ENCODE assay signal across 19 cellular contexts in the genomic region with DNA sequence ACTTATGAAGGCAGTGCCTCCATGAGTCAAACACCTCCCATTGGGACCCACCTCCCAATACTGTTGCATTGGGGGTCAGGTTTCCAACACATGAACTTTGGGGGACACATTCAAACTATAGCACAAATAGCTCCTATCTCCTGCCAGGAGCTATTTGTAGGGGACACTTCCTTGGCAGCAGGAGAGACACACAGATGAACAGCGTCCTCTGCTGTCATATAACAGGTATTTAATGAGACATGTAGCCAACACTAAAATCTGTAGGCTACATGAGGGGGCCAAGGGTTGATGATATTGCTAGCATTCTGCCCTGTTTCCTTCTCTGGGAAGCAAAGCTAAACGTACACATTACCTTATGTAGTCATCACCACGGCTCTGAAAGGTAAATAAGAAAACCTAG. TPM values are rescaled to one million over a fixed set of nuclear protein-coding genes. Genes with fewer than 3 reads are reported as not detected.
DNase-seq lines count a peak whose midpoint lies in the region; ATAC-seq and TF ChIP-seq lines count a peak whose summit lies in the region.
"Had no signal": no experiment of that assay in that cellular context is flagged by ENCODE, and none has a peak within 500 bp of the region (broad histone marks: within the 10 kb centered on the region; RNA-seq: fewer than 3 reads in every experiment).

No MANE protein-coding gene starts in this region.

- no peaks in the 10 kb centered on the region for H3K9me3 Mint-ChIP-seq in WTC11

- CTCF ChIA-PET in WTC11 (lab: Charles Lee): interaction anchor here (0.6 to 6.9 kb wide), 40 partner anchors 9 to 310 kb away, joined by 3 to 105 read pairs (median 4); no protein-coding TSS in a partner anchor

- no peak overlapping the region for H3K4me3 Mint-ChIP-seq in WTC11
- H3K4me3 Mint-ChIP-seq: CD4-positive, alpha-beta T cell had no signal

- ATAC-seq in WTC11: peak; percentile 26
- no peak for ATAC-seq in HG03520 (IDR thresholded peaks at IDR 0.05; ENCODE audit: unreplicated experiment)
- ATAC-seq in GM21825 (IDR thresholded peaks at IDR 0.05; ENCODE audit: unreplicated experiment): no peak

- H3K27me3 ChIP-seq in H7 (ENCODE audit: control insufficient read depth, insufficient read depth, low read length): peaks cover 44% of the 10 kb centered on the region

- no peak overlapping the region for H3K27ac Mint-ChIP-seq in WTC11
- H3K27ac Mint-ChIP-seq: CD4-positive, alpha-beta T cell had no signal

- peak; percentile 58 for TF ChIP-seq CTCF in WTC11 (IDR thresholded peaks at IDR 0.05)

- peaks cover 2% of the 10 kb centered on the region; the same call in 1 of the 2 replicates for H3K36me3 Mint-ChIP-seq in WTC11

- no peaks in the 10 kb centered on the region for H3K36me3 ChIP-seq in H7 (replicated peaks; ENCODE audit: control insufficient read depth, insufficient read depth, low read length)

- POLR2A ChIA-PET in WTC11 (lab: Charles Lee): no interaction called here

- DNase-seq in NCI-H748 (lab: John Stamatoyannopoulos, UW; ENCODE audit: unreplicated experiment) (peak; percentile 11), NCI-H748 treated with DMSO at 0.1 percent for 48 hours (lab: John Stamatoyannopoulos, UW) (no peak), H7 (peak; percentile 68), WTC11 (ENCODE audit: low spot score) (no peak), iPS-NIHi7 (ENCODE audit: extremely low spot score) (peak; percentile 54), GF-D8 (lab: John Stamatoyannopoulos, UW) (no peak)
- DNase-seq: ACHN; C1 segment of cervical spinal cord; Calu3; CD4-positive, alpha-beta T cell; DMS153; DMS79 treated with DMSO at 0.1 percent for 48 hours; GDM1; GM23248; HCEC 1CT had no signal

- peaks cover 48% of the 10 kb centered on the region for H3K27me3 Mint-ChIP-seq in WTC11 (ENCODE audit: low read depth)

- no peak overlapping the region for H3K4me3 ChIP-seq in H7 (ENCODE audit: insufficient read depth, low read depth, low read length)
- H3K4me3 ChIP-seq: GM23248 had no signal

- H3K4me1 Mint-ChIP-seq in WTC11: peaks cover 12% of the 10 kb centered on the region

TF ChIP-seq in WTC11, 78 proteins besides CTCF, POLR2A, EP300 and RAD21:
- TF ChIP-seq, protein P1, sequence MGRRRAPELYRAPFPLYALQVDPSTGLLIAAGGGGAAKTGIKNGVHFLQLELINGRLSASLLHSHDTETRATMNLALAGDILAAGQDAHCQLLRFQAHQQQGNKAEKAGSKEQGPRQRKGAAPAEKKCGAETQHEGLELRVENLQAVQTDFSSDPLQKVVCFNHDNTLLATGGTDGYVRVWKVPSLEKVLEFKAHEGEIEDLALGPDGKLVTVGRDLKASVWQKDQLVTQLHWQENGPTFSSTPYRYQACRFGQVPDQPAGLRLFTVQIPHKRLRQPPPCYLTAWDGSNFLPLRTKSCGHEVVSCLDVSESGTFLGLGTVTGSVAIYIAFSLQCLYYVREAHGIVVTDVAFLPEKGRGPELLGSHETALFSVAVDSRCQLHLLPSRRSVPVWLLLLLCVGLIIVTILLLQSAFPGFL (CRISPR knock-in tag; IDR thresholded peaks at IDR 0.05; ENCODE audit: borderline replicate concordance): no peak
- TF ChIP-seq, protein P2, sequence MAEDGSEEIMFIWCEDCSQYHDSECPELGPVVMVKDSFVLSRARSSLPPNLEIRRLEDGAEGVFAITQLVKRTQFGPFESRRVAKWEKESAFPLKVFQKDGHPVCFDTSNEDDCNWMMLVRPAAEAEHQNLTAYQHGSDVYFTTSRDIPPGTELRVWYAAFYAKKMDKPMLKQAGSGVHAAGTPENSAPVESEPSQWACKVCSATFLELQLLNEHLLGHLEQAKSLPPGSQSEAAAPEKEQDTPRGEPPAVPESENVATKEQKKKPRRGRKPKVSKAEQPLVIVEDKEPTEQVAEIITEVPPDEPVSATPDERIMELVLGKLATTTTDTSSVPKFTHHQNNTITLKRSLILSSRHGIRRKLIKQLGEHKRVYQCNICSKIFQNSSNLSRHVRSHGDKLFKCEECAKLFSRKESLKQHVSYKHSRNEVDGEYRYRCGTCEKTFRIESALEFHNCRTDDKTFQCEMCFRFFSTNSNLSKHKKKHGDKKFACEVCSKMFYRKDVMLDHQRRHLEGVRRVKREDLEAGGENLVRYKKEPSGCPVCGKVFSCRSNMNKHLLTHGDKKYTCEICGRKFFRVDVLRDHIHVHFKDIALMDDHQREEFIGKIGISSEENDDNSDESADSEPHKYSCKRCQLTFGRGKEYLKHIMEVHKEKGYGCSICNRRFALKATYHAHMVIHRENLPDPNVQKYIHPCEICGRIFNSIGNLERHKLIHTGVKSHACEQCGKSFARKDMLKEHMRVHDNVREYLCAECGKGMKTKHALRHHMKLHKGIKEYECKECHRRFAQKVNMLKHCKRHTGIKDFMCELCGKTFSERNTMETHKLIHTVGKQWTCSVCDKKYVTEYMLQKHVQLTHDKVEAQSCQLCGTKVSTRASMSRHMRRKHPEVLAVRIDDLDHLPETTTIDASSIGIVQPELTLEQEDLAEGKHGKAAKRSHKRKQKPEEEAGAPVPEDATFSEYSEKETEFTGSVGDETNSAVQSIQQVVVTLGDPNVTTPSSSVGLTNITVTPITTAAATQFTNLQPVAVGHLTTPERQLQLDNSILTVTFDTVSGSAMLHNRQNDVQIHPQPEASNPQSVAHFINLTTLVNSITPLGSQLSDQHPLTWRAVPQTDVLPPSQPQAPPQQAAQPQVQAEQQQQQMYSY (CRISPR knock-in tag; IDR thresholded peaks at IDR 0.05): no peak
- TF ChIP-seq, protein P3, sequence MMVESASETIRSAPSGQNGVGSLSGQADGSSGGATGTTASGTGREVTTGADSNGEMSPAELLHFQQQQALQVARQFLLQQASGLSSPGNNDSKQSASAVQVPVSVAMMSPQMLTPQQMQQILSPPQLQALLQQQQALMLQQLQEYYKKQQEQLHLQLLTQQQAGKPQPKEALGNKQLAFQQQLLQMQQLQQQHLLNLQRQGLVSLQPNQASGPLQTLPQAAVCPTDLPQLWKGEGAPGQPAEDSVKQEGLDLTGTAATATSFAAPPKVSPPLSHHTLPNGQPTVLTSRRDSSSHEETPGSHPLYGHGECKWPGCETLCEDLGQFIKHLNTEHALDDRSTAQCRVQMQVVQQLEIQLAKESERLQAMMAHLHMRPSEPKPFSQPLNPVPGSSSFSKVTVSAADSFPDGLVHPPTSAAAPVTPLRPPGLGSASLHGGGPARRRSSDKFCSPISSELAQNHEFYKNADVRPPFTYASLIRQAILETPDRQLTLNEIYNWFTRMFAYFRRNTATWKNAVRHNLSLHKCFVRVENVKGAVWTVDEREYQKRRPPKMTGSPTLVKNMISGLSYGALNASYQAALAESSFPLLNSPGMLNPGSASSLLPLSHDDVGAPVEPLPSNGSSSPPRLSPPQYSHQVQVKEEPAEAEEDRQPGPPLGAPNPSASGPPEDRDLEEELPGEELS (CRISPR knock-in tag; IDR thresholded peaks at IDR 0.05): no peak
- TF ChIP-seq, protein P4, sequence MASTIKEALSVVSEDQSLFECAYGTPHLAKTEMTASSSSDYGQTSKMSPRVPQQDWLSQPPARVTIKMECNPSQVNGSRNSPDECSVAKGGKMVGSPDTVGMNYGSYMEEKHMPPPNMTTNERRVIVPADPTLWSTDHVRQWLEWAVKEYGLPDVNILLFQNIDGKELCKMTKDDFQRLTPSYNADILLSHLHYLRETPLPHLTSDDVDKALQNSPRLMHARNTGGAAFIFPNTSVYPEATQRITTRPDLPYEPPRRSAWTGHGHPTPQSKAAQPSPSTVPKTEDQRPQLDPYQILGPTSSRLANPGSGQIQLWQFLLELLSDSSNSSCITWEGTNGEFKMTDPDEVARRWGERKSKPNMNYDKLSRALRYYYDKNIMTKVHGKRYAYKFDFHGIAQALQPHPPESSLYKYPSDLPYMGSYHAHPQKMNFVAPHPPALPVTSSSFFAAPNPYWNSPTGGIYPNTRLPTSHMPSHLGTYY (CRISPR knock-in tag; IDR thresholded peaks at IDR 0.05): no peak
- no peak for TF ChIP-seq ZNF138 (CRISPR knock-in tag; conservative IDR thresholded peaks at IDR 0.05)

RNA-seq across cellular contexts. Expression of a gene that starts 2.6 kb away (rescaled TPM):
- 0.03 and 0.07 TPM in 2 replicates for total RNA-seq in H7 (2014; rRNA removed; shearing (Covaris generic))
- 0.05 to 0.07 TPM (median 0.07 TPM) in 3 replicates for total RNA-seq in WTC11 (2021)
- total RNA-seq: A172; Calu3; CD4-positive, alpha-beta T cell; GM23248; HT1080 had no signal

Comparison
In these comparisons a context has a peak if more than half of its experiments do, and no peak if none do; other contexts are left out.
1. DNase-seq: peak in NCI-H748 (single experiment), H7 (single experiment) and iPS-NIHi7 (single experiment); none in NCI-H748 treated with DMSO at 0.1 percent for 48 hours (single experiment), WTC11 (single experiment) and GF-D8 (single experiment).